ENCODE assay signal across 1 cellular context in the genomic region with DNA sequence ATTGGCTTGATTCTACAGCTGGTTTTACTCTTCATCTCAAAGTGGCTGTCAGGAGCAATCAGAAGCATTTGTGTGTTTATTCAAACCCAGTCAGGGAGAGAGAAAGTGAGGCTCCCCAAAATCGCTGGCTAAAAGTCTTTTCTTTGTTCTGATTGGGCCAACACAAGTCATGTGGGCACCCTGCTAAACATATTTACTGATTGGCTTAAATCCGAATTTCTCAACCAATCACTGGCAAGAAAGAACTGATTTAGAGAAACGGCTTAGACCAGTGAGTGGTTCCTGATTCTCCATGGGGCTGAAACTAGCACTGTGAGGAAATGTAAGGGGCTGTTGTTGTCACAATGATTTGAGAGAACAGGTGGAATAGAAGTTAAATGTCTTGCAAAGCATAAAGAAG.
TF ChIP-seq lines count a peak whose summit lies in the region.

No MANE protein-coding gene starts in this region.

TF ChIP-seq in GM23338, 12 proteins besides CTCF, POLR2A, EP300 and RAD21 (continued from another document):
- no peak for TF ChIP-seq EZH2 (IDR thresholded peaks at IDR 0.05; ENCODE audit: low read depth, unreplicated experiment)
- TF ChIP-seq ZNF462 (CRISPR knock-in tag; IDR thresholded peaks at IDR 0.05) = no peak
- no peak for TF ChIP-seq NANOG (IDR thresholded peaks at IDR 0.05; ENCODE audit: borderline replicate concordance)
- no peak for TF ChIP-seq STAT1 (IDR thresholded peaks at IDR 0.05; ENCODE audit: unreplicated experiment)
- TF ChIP-seq JUNB (IDR thresholded peaks at IDR 0.05; ENCODE audit: unreplicated experiment) = no peak
